ENCODE assay signal across 35 cellular contexts in the genomic region with DNA sequence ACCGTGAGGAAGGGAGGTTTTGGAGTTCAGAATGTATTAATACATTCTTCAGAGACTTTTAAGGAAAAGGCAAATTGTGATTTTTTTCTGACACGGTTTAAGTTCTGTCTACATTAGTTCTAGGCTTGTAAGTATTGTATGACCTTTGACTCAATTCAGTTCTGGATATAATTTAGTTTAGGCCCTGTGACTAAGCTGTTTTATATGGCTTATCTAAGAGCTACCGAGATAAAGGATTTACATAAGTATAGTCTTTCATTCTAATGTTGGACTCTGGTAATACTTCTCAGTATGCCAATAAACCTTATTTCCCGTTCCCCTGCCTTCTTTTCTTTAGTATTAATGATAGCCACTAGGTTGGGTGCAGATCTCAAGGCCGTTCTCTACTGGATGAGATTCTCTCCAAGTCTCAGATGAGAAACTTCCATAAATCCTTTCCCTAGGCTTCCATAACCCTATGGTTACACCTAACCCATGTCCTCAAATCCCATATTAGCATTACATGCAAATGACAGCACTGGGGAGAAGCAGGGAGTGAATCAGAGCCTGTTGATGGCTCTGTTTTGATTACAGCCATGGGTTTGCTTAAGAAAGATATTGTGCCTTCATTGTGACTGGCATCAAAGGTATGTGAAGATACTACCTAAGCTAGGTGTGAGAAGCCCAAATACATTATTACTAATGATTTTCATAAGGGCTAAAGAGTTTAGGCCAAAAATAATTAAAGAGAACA. TPM values are rescaled to one million over a fixed set of nuclear protein-coding genes. Genes with fewer than 3 reads are reported as not detected.
"Had no signal": no experiment of that assay in that cellular context is flagged by ENCODE, and none has a peak within 500 bp of the region (broad histone marks: within the 10 kb centered on the region; RNA-seq: fewer than 3 reads in every experiment).

No MANE protein-coding gene starts in this region.

- H3K4me3 ChIP-seq: gastrocnemius medialis, left lung, lung, ovary, skin epidermis, upper lobe of right lung had no signal

- H3K9me3 ChIP-seq: gastrocnemius medialis, left lung, ovary, upper lobe of right lung had no signal

- H3K4me1 Mint-ChIP-seq: immature natural killer cell; stimulated activated effector memory CD8-positive, alpha-beta T cell treated with anti-CD3 and anti-CD28 coated beads, Interleukin-12 subunit alpha, Interleukin-12 subunit beta, amount 100 ng/mL, for 72 hours had no signal

- H3K27me3 ChIP-seq: brain microvascular endothelial cell, gastrocnemius medialis, left lung, ovary, upper lobe of right lung had no signal

- DNase-seq: activated CD4-positive, alpha-beta memory T cell treated with anti-CD3 and anti-CD28 coated beads, Interleukin-2, amount 10 ng/mL, durations not matched to agents 7 days and 5 days; activated CD4-positive, alpha-beta T cell treated with anti-CD3 and anti-CD28 coated beads, Interleukin-2, amount 10 ng/mL, durations not matched to agents 24 days and 14 days; activated CD4-positive, CD25-positive, alpha-beta regulatory T cell treated with anti-CD3 and anti-CD28 coated beads, Interleukin-2, amount 50 U/mL, for 72 hours; activated CD8-positive, alpha-beta memory T cell treated with anti-CD3 and anti-CD28 coated beads, Interleukin-2, amount 50 U/mL, for 48 hours; activated gamma-delta T cell; activated naive CD4-positive, alpha-beta T cell treated with anti-CD3 and anti-CD28 coated beads, Interleukin-2, amount 10 ng/mL, durations not matched to agents 7 days and 5 days; activated naive CD8-positive, alpha-beta T cell treated with anti-CD3 and anti-CD28 coated beads, Interleukin-2, amount 10 ng/mL, durations not matched to agents 7 days and 5 days; activated T-cell treated with anti-CD3 and anti-CD28 coated beads, Interleukin-2, amount 50 U/mL, for 24 hours; brain microvascular endothelial cell; caudate nucleus; effector CD4-positive, alpha-beta T cell; gastrocnemius medialis; glutamatergic neuron; hippocampal formation; immature natural killer cell; left lung; mesendoderm; naive thymus-derived CD4-positive, alpha-beta T cell; ovary; retina; stimulated activated CD4-positive, alpha-beta T cell treated with anti-CD3 and anti-CD28 coated beads, Interleukin-4, amount 100 ng/mL, for 24 hours; substantia nigra; T-helper 2 cell; upper lobe of right lung had no signal

- H3K9me3 Mint-ChIP-seq: activated CD4-positive, alpha-beta memory T cell treated with anti-CD3 and anti-CD28 coated beads, Interleukin-2, amount 10 ng/mL, durations not matched to agents 7 days and 5 days; activated naive CD4-positive, alpha-beta T cell treated with anti-CD3 and anti-CD28 coated beads, Interleukin-2, amount 10 ng/mL, durations not matched to agents 7 days and 5 days; activated naive CD8-positive, alpha-beta T cell treated with anti-CD3 and anti-CD28 coated beads, Interleukin-2, amount 10 ng/mL, durations not matched to agents 7 days and 5 days; activated T-cell treated with anti-CD3 and anti-CD28 coated beads, Interleukin-2, amount 50 U/mL, for 24 hours; dendritic cell treated with granulocyte-macrophage colony-stimulating factor and Interleukin-4, amounts not matched to agents 40 ng/mL and 50 ng/mL, for 4 days; stimulated activated effector memory CD8-positive, alpha-beta T cell treated with anti-CD3 and anti-CD28 coated beads, Interleukin-12 subunit alpha, Interleukin-12 subunit beta, amount 100 ng/mL, for 72 hours; stimulated activated naive CD8-positive, alpha-beta T cell treated with anti-CD3 and anti-CD28 coated beads, Interleukin-15, Interleukin-2, amounts not matched to agents 100 ng/mL and 50 ng/mL, for 24 hours had no signal

- H3K27ac Mint-ChIP-seq: activated CD4-positive, alpha-beta memory T cell treated with anti-CD3 and anti-CD28 coated beads, Interleukin-2, amount 10 ng/mL, durations not matched to agents 7 days and 5 days; activated CD4-positive, alpha-beta T cell treated with anti-CD3 and anti-CD28 coated beads, Interleukin-2, amount 10 ng/mL, durations not matched to agents 24 days and 14 days; activated naive CD4-positive, alpha-beta T cell treated with anti-CD3 and anti-CD28 coated beads, Interleukin-2, amount 10 ng/mL, durations not matched to agents 7 days and 5 days; activated naive CD8-positive, alpha-beta T cell treated with anti-CD3 and anti-CD28 coated beads, Interleukin-2, amount 10 ng/mL, durations not matched to agents 7 days and 5 days; activated T-cell treated with anti-CD3 and anti-CD28 coated beads, Interleukin-2, amount 50 U/mL, for 24 hours; dendritic cell treated with granulocyte-macrophage colony-stimulating factor and Interleukin-4, amounts not matched to agents 40 ng/mL and 50 ng/mL, for 4 days; immature natural killer cell; naive thymus-derived CD4-positive, alpha-beta T cell; progenitor cell of endocrine pancreas; stimulated activated effector memory CD8-positive, alpha-beta T cell treated with anti-CD3 and anti-CD28 coated beads, Interleukin-12 subunit alpha, Interleukin-12 subunit beta, amount 100 ng/mL, for 72 hours; stimulated activated naive CD8-positive, alpha-beta T cell treated with anti-CD3 and anti-CD28 coated beads, Interleukin-15, Interleukin-2, amounts not matched to agents 100 ng/mL and 50 ng/mL, for 24 hours had no signal

- H3K27me3 Mint-ChIP-seq: activated CD4-positive, alpha-beta memory T cell treated with anti-CD3 and anti-CD28 coated beads, Interleukin-2, amount 10 ng/mL, durations not matched to agents 7 days and 5 days; activated CD4-positive, alpha-beta T cell treated with anti-CD3 and anti-CD28 coated beads, Interleukin-2, amount 10 ng/mL, durations not matched to agents 24 days and 14 days; activated T-cell treated with anti-CD3 and anti-CD28 coated beads, Interleukin-2, amount 50 U/mL, for 24 hours; dendritic cell treated with granulocyte-macrophage colony-stimulating factor and Interleukin-4, amounts not matched to agents 40 ng/mL and 50 ng/mL, for 4 days; progenitor cell of endocrine pancreas; stimulated activated naive CD8-positive, alpha-beta T cell treated with anti-CD3 and anti-CD28 coated beads, Interleukin-15, Interleukin-2, amounts not matched to agents 100 ng/mL and 50 ng/mL, for 24 hours had no signal

- FAIRE-seq: astrocyte, endometrium had no signal

- H3K27ac ChIP-seq: brain microvascular endothelial cell, gastrocnemius medialis, left lung, ovary, skin epidermis, upper lobe of right lung had no signal

- H3K36me3 Mint-ChIP-seq: activated naive CD4-positive, alpha-beta T cell treated with anti-CD3 and anti-CD28 coated beads, Interleukin-2, amount 10 ng/mL, durations not matched to agents 7 days and 5 days; activated naive CD8-positive, alpha-beta T cell treated with anti-CD3 and anti-CD28 coated beads, Interleukin-2, amount 10 ng/mL, durations not matched to agents 7 days and 5 days; immature natural killer cell; naive thymus-derived CD4-positive, alpha-beta T cell; stimulated activated effector memory CD8-positive, alpha-beta T cell treated with anti-CD3 and anti-CD28 coated beads, Interleukin-12 subunit alpha, Interleukin-12 subunit beta, amount 100 ng/mL, for 72 hours had no signal

- H3K4me1 ChIP-seq: gastrocnemius medialis, left lung, upper lobe of right lung had no signal

- H3K36me3 ChIP-seq: brain microvascular endothelial cell, gastrocnemius medialis, left lung, ovary, upper lobe of right lung had no signal

- H3K4me3 Mint-ChIP-seq: activated CD4-positive, alpha-beta memory T cell treated with anti-CD3 and anti-CD28 coated beads, Interleukin-2, amount 10 ng/mL, durations not matched to agents 7 days and 5 days; activated CD4-positive, alpha-beta T cell treated with anti-CD3 and anti-CD28 coated beads, Interleukin-2, amount 10 ng/mL, durations not matched to agents 24 days and 14 days; activated naive CD4-positive, alpha-beta T cell treated with anti-CD3 and anti-CD28 coated beads, Interleukin-2, amount 10 ng/mL, durations not matched to agents 7 days and 5 days; activated naive CD8-positive, alpha-beta T cell treated with anti-CD3 and anti-CD28 coated beads, Interleukin-2, amount 10 ng/mL, durations not matched to agents 7 days and 5 days; activated T-cell treated with anti-CD3 and anti-CD28 coated beads, Interleukin-2, amount 50 U/mL, for 24 hours; dendritic cell treated with granulocyte-macrophage colony-stimulating factor and Interleukin-4, amounts not matched to agents 40 ng/mL and 50 ng/mL, for 4 days; immature natural killer cell; naive thymus-derived CD4-positive, alpha-beta T cell; stimulated activated effector memory CD8-positive, alpha-beta T cell treated with anti-CD3 and anti-CD28 coated beads, Interleukin-12 subunit alpha, Interleukin-12 subunit beta, amount 100 ng/mL, for 72 hours; stimulated activated naive CD8-positive, alpha-beta T cell treated with anti-CD3 and anti-CD28 coated beads, Interleukin-15, Interleukin-2, amounts not matched to agents 100 ng/mL and 50 ng/mL, for 24 hours had no signal

- ATAC-seq: gastrocnemius medialis; left lung; naive thymus-derived CD4-positive, alpha-beta T cell; sciatic nerve; stimulated activated effector memory CD8-positive, alpha-beta T cell treated with anti-CD3 and anti-CD28 coated beads, Interleukin-12 subunit alpha, Interleukin-12 subunit beta, amount 100 ng/mL, for 72 hours; upper lobe of right lung had no signal

RNA-seq across cellular contexts. Expression of gene BARX2, which starts 38.7 kb away (rescaled TPM):
- total RNA-seq: activated CD4-positive, alpha-beta memory T cell treated with anti-CD3 and anti-CD28 coated beads, Interleukin-2, amount 10 ng/mL, durations not matched to agents 7 days and 5 days; activated naive CD8-positive, alpha-beta T cell treated with anti-CD3 and anti-CD28 coated beads, Interleukin-2, amount 10 ng/mL, durations not matched to agents 7 days and 5 days; astrocyte; kidney epithelial cell; sciatic nerve; upper lobe of right lung had no signal
- polyA plus RNA-seq: immature natural killer cell; naive thymus-derived CD4-positive, alpha-beta T cell; neural cell had no signal
